14 cellular contexts compared by ENCODE assay signal in the genomic region with DNA sequence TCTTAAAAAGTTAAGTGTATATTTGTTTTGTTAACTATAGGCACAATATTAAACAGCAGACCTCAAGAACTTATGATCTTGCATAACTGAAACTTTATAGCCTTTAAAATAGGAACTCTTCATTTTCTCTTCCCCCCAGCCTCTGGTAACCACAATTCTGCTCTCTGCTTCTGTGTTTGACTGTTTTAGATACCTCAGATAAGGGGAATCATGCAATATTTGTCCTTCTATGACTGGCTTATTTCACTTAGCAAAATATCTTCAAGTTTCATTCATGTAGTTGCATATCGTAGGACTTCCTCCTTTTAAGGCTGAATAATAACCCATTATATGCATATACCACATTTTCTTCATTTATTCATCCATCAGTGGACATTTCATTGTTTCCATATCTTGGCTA.
A peak's percentile ranks its signal among the peaks of the same experiment; 100 is the strongest.
DNase-seq lines count a peak whose midpoint lies in the region; ATAC-seq lines count a peak whose summit lies in the region.
"Had no signal": no experiment of that assay in that cellular context is flagged by ENCODE, and none has a peak within 500 bp of the region (broad histone marks: within the 10 kb centered on the region; RNA-seq: fewer than 3 reads in every experiment).

No MANE protein-coding gene starts in this region.

- H3K27ac ChIP-seq in substantia nigra (ENCODE audit: low read depth, low read length, poor library complexity, severe bottlenecking): no peak overlapping the region
- H3K27ac ChIP-seq: brain microvascular endothelial cell, left ventricle myocardium inferior, suprapubic skin had no signal

- H3K27me3 Mint-ChIP-seq in activated T-helper 17 cell treated with anti-CD3 and anti-CD28 coated beads, Interleukin-2, amount 50 U/mL, for 72 hours: peaks cover 4% of the 10 kb centered on the region

- H3K4me3 Mint-ChIP-seq in activated T-helper 17 cell treated with anti-CD3 and anti-CD28 coated beads, Interleukin-2, amount 50 U/mL, for 72 hours: no peak overlapping the region
- H3K4me3 Mint-ChIP-seq: CD4-positive, alpha-beta T cell had no signal

- H3K27ac Mint-ChIP-seq in activated T-helper 17 cell treated with anti-CD3 and anti-CD28 coated beads, Interleukin-2, amount 50 U/mL, for 72 hours: no peak overlapping the region
- H3K27ac Mint-ChIP-seq: CD4-positive, alpha-beta T cell had no signal

- intact Hi-C loops in cardiac septum (cut with DNase I): no loop called here

- no peaks in the 10 kb centered on the region for H3K36me3 Mint-ChIP-seq in activated T-helper 17 cell treated with anti-CD3 and anti-CD28 coated beads, Interleukin-2, amount 50 U/mL, for 72 hours (ENCODE audit: low read depth)

- no peak for DNase-seq in substantia nigra (lab: John Stamatoyannopoulos, UW)
- DNase-seq in cardiac septum (ENCODE audit: low spot score): no peak
- DNase-seq: activated effector memory CD4-positive, alpha-beta T cell treated with anti-CD3 and anti-CD28 coated beads, Interleukin-2, amount 50 U/mL, for 16 hours; brain microvascular endothelial cell; CD4-positive, alpha-beta T cell; left ventricle myocardium inferior; NCI-H2107 had no signal

- H3K4me1 Mint-ChIP-seq in activated T-helper 17 cell treated with anti-CD3 and anti-CD28 coated beads, Interleukin-2, amount 50 U/mL, for 72 hours: no peaks in the 10 kb centered on the region

- peaks cover 14% of the 10 kb centered on the region for H3K9me3 Mint-ChIP-seq in activated T-helper 17 cell treated with anti-CD3 and anti-CD28 coated beads, Interleukin-2, amount 50 U/mL, for 72 hours

- ATAC-seq in GM18858 (IDR thresholded peaks at IDR 0.05; ENCODE audit: unreplicated experiment): peak; percentile 86
- peak; percentile 44 for ATAC-seq in HG02588 (IDR thresholded peaks at IDR 0.05; ENCODE audit: unreplicated experiment)
- peak; percentile 90 for ATAC-seq in HG03469 (IDR thresholded peaks at IDR 0.05; ENCODE audit: unreplicated experiment)
- peak; percentile 39 for ATAC-seq in activated T-helper 17 cell treated with anti-CD3 and anti-CD28 coated beads, Interleukin-2, amount 50 U/mL, for 72 hours (replicated peaks)
- ATAC-seq in GM19467 (IDR thresholded peaks at IDR 0.05; ENCODE audit: unreplicated experiment): no peak
- ATAC-seq: sciatic nerve had no signal
